Comparison of ENCODE assay signal across 12 cellular contexts in genomic region chr5:756865-757345, GRCh38. TPM values are rescaled to one million over a fixed set of nuclear protein-coding genes. Genes with fewer than 3 reads are reported as not detected.
DNase-seq lines count a peak whose midpoint lies in the region; ATAC-seq and TF ChIP-seq lines count a peak whose summit lies in the region.
"Had no signal": no experiment of that assay in that cellular context is flagged by ENCODE, and none has a peak within 500 bp of the region (broad histone marks: within the 10 kb centered on the region; RNA-seq: fewer than 3 reads in every experiment).

No MANE protein-coding gene starts in this region.

- H3K4me3 ChIP-seq in esophagus squamous epithelium (no peak overlapping the region), mucosa of descending colon (no peak overlapping the region)
- H3K4me3 ChIP-seq: ascending aorta had no signal

- H3K27me3 ChIP-seq in esophagus squamous epithelium: no peaks in the 10 kb centered on the region
- H3K27me3 ChIP-seq: ascending aorta had no signal

- peak overlapping the region; percentile 21 to 55 (median 34) for H3K27ac ChIP-seq in esophagus squamous epithelium
- H3K27ac ChIP-seq: ascending aorta had no signal

- no peak for TF ChIP-seq CTCF in esophagus squamous epithelium (IDR thresholded peaks at IDR 0.05)
- TF ChIP-seq CTCF in mucosa of descending colon (IDR thresholded peaks at IDR 0.05): no peak

- WGBS in esophagus squamous epithelium, 2 donors: 27 to 53% methylated on average over 2 to 3 of the region's 11 CpGs

- ATAC-seq in activated T-cell treated with anti-CD3 and anti-CD28 coated beads, Interleukin-2, amount 50 U/mL, for 72 hours (replicated peaks in 1 of 2): no peak
- ATAC-seq in mucosa of descending colon (peak; percentile 57), GM19467 (IDR thresholded peaks at IDR 0.05; ENCODE audit: unreplicated experiment) (no peak)

- DNase-seq in activated T-cell treated with anti-CD3 and anti-CD28 coated beads, Interleukin-2, amount 50 U/mL, for 24 hours: peak; percentile 28
- no peak for DNase-seq in activated T-cell treated with anti-CD3 and anti-CD28 coated beads, Interleukin-2, amount 50 U/mL, for 72 hours
- DNase-seq in esophagus squamous epithelium (lab: John Stamatoyannopoulos, UW): no peak
- DNase-seq in mucosa of descending colon: peak; percentile 49 to 58 (median 52)
- peak; percentile 80 for DNase-seq in ureter (ENCODE audit: low spot score)
- DNase-seq in NCI-H748 treated with DMSO at 0.1 percent for 48 hours (lab: John Stamatoyannopoulos, UW): no peak
- no peak for DNase-seq in CD1c-positive myeloid dendritic cell (ENCODE audit: extremely low spot score)
- DNase-seq: NCI-H1694 treated with DMSO at 0.1 percent for 48 hours had no signal

- H3K4me1 ChIP-seq in esophagus squamous epithelium: peaks cover 36 to 44% (median 36%) of the 10 kb centered on the region in 3 donors
- H3K4me1 ChIP-seq in mucosa of descending colon (ENCODE audit: low read depth): peaks cover 31% of the 10 kb centered on the region
- H3K4me1 ChIP-seq: ascending aorta had no signal

- no peak overlapping the region for H3K27ac Mint-ChIP-seq in activated T-cell treated with anti-CD3 and anti-CD28 coated beads, Interleukin-2, amount 50 U/mL, for 24 hours
- no peak overlapping the region for H3K27ac Mint-ChIP-seq in activated T-cell treated with anti-CD3 and anti-CD28 coated beads, Interleukin-2, amount 50 U/mL, for 72 hours
- H3K27ac Mint-ChIP-seq: nephron had no signal

- peaks cover 9% of the 10 kb centered on the region for H3K27me3 Mint-ChIP-seq in activated T-cell treated with anti-CD3 and anti-CD28 coated beads, Interleukin-2, amount 50 U/mL, for 24 hours
- no peaks in the 10 kb centered on the region for H3K27me3 Mint-ChIP-seq in activated T-cell treated with anti-CD3 and anti-CD28 coated beads, Interleukin-2, amount 50 U/mL, for 72 hours (ENCODE audit: low read depth)

- no peaks in the 10 kb centered on the region for H3K36me3 Mint-ChIP-seq in activated T-cell treated with anti-CD3 and anti-CD28 coated beads, Interleukin-2, amount 50 U/mL, for 24 hours (ENCODE audit: low read depth)
- H3K36me3 Mint-ChIP-seq in activated T-cell treated with anti-CD3 and anti-CD28 coated beads, Interleukin-2, amount 50 U/mL, for 72 hours (ENCODE audit: insufficient read depth in 2 of 2): no peaks in the 10 kb centered on the region

- no peak overlapping the region for H3K4me3 Mint-ChIP-seq in activated T-cell treated with anti-CD3 and anti-CD28 coated beads, Interleukin-2, amount 50 U/mL, for 24 hours
- H3K4me3 Mint-ChIP-seq in activated T-cell treated with anti-CD3 and anti-CD28 coated beads, Interleukin-2, amount 50 U/mL, for 72 hours: no peak overlapping the region
- H3K4me3 Mint-ChIP-seq: nephron had no signal

- H3K36me3 ChIP-seq in esophagus squamous epithelium (no peaks in the 10 kb centered on the region), mucosa of descending colon (ENCODE audit: low read depth) (no peaks in the 10 kb centered on the region)
- H3K36me3 ChIP-seq: ascending aorta had no signal

- no peak for TF ChIP-seq POLR2A in esophagus squamous epithelium (IDR thresholded peaks at IDR 0.05)

- no peaks in the 10 kb centered on the region for H3K9me3 Mint-ChIP-seq in activated T-cell treated with anti-CD3 and anti-CD28 coated beads, Interleukin-2, amount 50 U/mL, for 24 hours
- H3K9me3 Mint-ChIP-seq in activated T-cell treated with anti-CD3 and anti-CD28 coated beads, Interleukin-2, amount 50 U/mL, for 72 hours: no peaks in the 10 kb centered on the region
- H3K9me3 Mint-ChIP-seq: nephron had no signal

- H3K4me1 Mint-ChIP-seq in activated T-cell treated with anti-CD3 and anti-CD28 coated beads, Interleukin-2, amount 50 U/mL, for 24 hours (ENCODE audit: low read depth): peaks cover 23% of the 10 kb centered on the region
- peaks cover 30% of the 10 kb centered on the region for H3K4me1 Mint-ChIP-seq in activated T-cell treated with anti-CD3 and anti-CD28 coated beads, Interleukin-2, amount 50 U/mL, for 72 hours (ENCODE audit: low read depth)

- intact Hi-C loops in esophagus squamous epithelium (cut with DNase I): loop anchor here (5.0 kb wide), 1 partner anchor 85 kb away; no protein-coding TSS in a partner anchor
- intact Hi-C loops in mucosa of descending colon (cut with DNase I, micrococcal nuclease): no loop called here

- H3K9me3 ChIP-seq in esophagus squamous epithelium (no peaks in the 10 kb centered on the region), mucosa of descending colon (no peaks in the 10 kb centered on the region)
- H3K9me3 ChIP-seq: ascending aorta had no signal

RNA-seq across cellular contexts. Expression of gene ZDHHC11B, which starts 27.6 kb away (rescaled TPM):
- total RNA-seq in activated T-cell treated with anti-CD3 and anti-CD28 coated beads, Interleukin-2, amount 50 U/mL, for 72 hours: under 1 TPM in 1 of 2 donors, not detected in 1; 0.24 TPM
- 1 to 10 TPM in 3 of 4 donors, under 1 TPM in 1; 0.44 to 4.6 (median 2.7) TPM for total RNA-seq in esophagus squamous epithelium
- 1 to 10 TPM in 2 of 3 donors, under 1 TPM in 1; 0.41 to 6.4 (median 4.6) TPM for total RNA-seq in mucosa of descending colon
- 15.6 TPM for total RNA-seq in ureter
- total RNA-seq: endothelial cell of umbilical vein had no signal

Comparison
In these comparisons a context has a peak if more than half of its experiments do, and no peak if none do; other contexts are left out.
1. DNase-seq: peak in activated T-cell treated with anti-CD3 and anti-CD28 coated beads, Interleukin-2, amount 50 U/mL, for 24 hours (single experiment), mucosa of descending colon (3 of 3) and ureter (single experiment); none in activated T-cell treated with anti-CD3 and anti-CD28 coated beads, Interleukin-2, amount 50 U/mL, for 72 hours (0 of 2), esophagus squamous epithelium (single experiment), NCI-H748 treated with DMSO at 0.1 percent for 48 hours (single experiment) and CD1c-positive myeloid dendritic cell (single experiment).